In genomic region chr10:86758231-86759072, GRCh38 we compare ENCODE assay signal across 8 cellular contexts. TPM values are rescaled to one million over a fixed set of nuclear protein-coding genes. Genes with fewer than 3 reads are reported as not detected.
DNase-seq lines count a peak whose midpoint lies in the region; ATAC-seq and TF ChIP-seq lines count a peak whose summit lies in the region.

No MANE protein-coding gene starts in this region.

- TF ChIP-seq POLR2A in heart left ventricle (IDR thresholded peaks at IDR 0.05) = no peak

- intact Hi-C loops in heart left ventricle (cut with DNase I) = loop anchor here in 7 of 10 donors (5.0 to 10.0 kb wide), 6 partner anchors 46 to 146 kb away; no protein-coding TSS in a partner anchor
- intact Hi-C loops in left cardiac atrium (cut with DNase I) = loop anchor here in 1 of 2 donors (5.0 kb wide), 1 partner anchor 134 kb away; no protein-coding TSS in a partner anchor

- no peaks in the 10 kb centered on the region for H3K36me3 ChIP-seq in heart left ventricle
- H3K36me3 ChIP-seq in urinary bladder (ENCODE audit: insufficient read depth) = no peaks in the 10 kb centered on the region

- H3K4me3 ChIP-seq in heart left ventricle = peak overlapping the region in 11 of 12 donors; percentile 58 to 83 (median 81)
- H3K4me3 ChIP-seq in urinary bladder (ENCODE audit: low read depth, low read length) = peak overlapping the region; percentile 28

- ATAC-seq in heart left ventricle = no peak
- no peak for ATAC-seq in left cardiac atrium
- no peak for ATAC-seq in activated naive CD8-positive, alpha-beta T cell treated with anti-CD3 and anti-CD28 coated beads, Interleukin-2, amount 10 ng/mL, durations not matched to agents 7 days and 5 days (ENCODE audit: low read depth)

- H3K4me1 ChIP-seq in heart left ventricle = peaks cover 0 to 56% (median 25%) of the 10 kb centered on the region in 12 donors
- H3K4me1 ChIP-seq in urinary bladder (ENCODE audit: insufficient read depth) = no peaks in the 10 kb centered on the region

- H3K4me3 Mint-ChIP-seq in activated naive CD8-positive, alpha-beta T cell treated with anti-CD3 and anti-CD28 coated beads, Interleukin-2, amount 10 ng/mL, durations not matched to agents 7 days and 5 days = peak overlapping the region; percentile 85

- TF ChIP-seq CTCF in heart left ventricle (IDR thresholded peaks at IDR 0.05) = no peak
- no peak for TF ChIP-seq CTCF in GM20000 (IDR thresholded peaks at IDR 0.05; ENCODE audit: extremely low read depth, missing control alignments)

- WGBS in heart left ventricle, 4 donors = 16 to 24% (median 21%) methylated on average over 8 of the region's 8 CpGs
- 18% methylated on average over 8 of the region's 8 CpGs for WGBS in urinary bladder

- no peak overlapping the region for H3K27ac Mint-ChIP-seq in activated naive CD8-positive, alpha-beta T cell treated with anti-CD3 and anti-CD28 coated beads, Interleukin-2, amount 10 ng/mL, durations not matched to agents 7 days and 5 days

- DNase-seq in heart left ventricle (no peak), left cardiac atrium (no peak), kidney glomerular epithelial cell (lab: John Stamatoyannopoulos, UW) (peak; percentile 23), NCI-H1694 (lab: John Stamatoyannopoulos, UW) (no peak), GM20000 (ENCODE audit: low spot score) (no peak), AG08395 (ENCODE audit: low spot score) (no peak)
- DNase-seq in activated naive CD8-positive, alpha-beta T cell treated with anti-CD3 and anti-CD28 coated beads, Interleukin-2, amount 10 ng/mL, durations not matched to agents 7 days and 5 days = no peak

- POLR2A ChIA-PET in activated naive CD8-positive, alpha-beta T cell treated with anti-CD3 and anti-CD28 coated beads, Interleukin-2, amount 10 ng/mL, durations not matched to agents 7 days and 5 days (lab: Charles Lee) = interaction anchor here (1.4 kb wide), 1 partner anchor 17 kb away, joined by 3 read pairs; no protein-coding TSS in a partner anchor

- peaks cover 0 to 44% (median 8%) of the 10 kb centered on the region in 9 donors for H3K27me3 ChIP-seq in heart left ventricle

- H3K4me1 Mint-ChIP-seq in activated naive CD8-positive, alpha-beta T cell treated with anti-CD3 and anti-CD28 coated beads, Interleukin-2, amount 10 ng/mL, durations not matched to agents 7 days and 5 days = peaks cover 26% of the 10 kb centered on the region

- no peaks in the 10 kb centered on the region for H3K9me3 Mint-ChIP-seq in activated naive CD8-positive, alpha-beta T cell treated with anti-CD3 and anti-CD28 coated beads, Interleukin-2, amount 10 ng/mL, durations not matched to agents 7 days and 5 days

- peak overlapping the region in 9 of 12 donors; percentile 87 to 100 (median 99) for H3K27ac ChIP-seq in heart left ventricle
- H3K27ac ChIP-seq in urinary bladder (ENCODE audit: low read depth) = no peak overlapping the region

- no peaks in the 10 kb centered on the region for H3K9me3 ChIP-seq in heart left ventricle

- no peaks in the 10 kb centered on the region for H3K36me3 Mint-ChIP-seq in activated naive CD8-positive, alpha-beta T cell treated with anti-CD3 and anti-CD28 coated beads, Interleukin-2, amount 10 ng/mL, durations not matched to agents 7 days and 5 days

- peaks cover 47% of the 10 kb centered on the region for H3K27me3 Mint-ChIP-seq in activated naive CD8-positive, alpha-beta T cell treated with anti-CD3 and anti-CD28 coated beads, Interleukin-2, amount 10 ng/mL, durations not matched to agents 7 days and 5 days

RNA-seq across cellular contexts. Expression of gene BMPR1A, which starts 2.0 kb away (rescaled TPM):
- total RNA-seq in heart left ventricle (10 to 100 TPM; 19.9 to 72.0 (median 46.1) TPM), left cardiac atrium (10 to 100 TPM; 46.2 to 56.8 TPM), urinary bladder (128 TPM)
- polyA plus RNA-seq in heart left ventricle (10 to 100 TPM in 1 of 2 donors, 1 to 10 TPM in 1; 6.3 to 18.6 TPM), urinary bladder (36.6 TPM)
- total RNA-seq in activated naive CD8-positive, alpha-beta T cell treated with anti-CD3 and anti-CD28 coated beads, Interleukin-2, amount 10 ng/mL, durations not matched to agents 7 days and 5 days = 10 to 100 TPM; 13.3 to 15.0 TPM
